1 cellular context compared by ENCODE assay signal in the genomic region with DNA sequence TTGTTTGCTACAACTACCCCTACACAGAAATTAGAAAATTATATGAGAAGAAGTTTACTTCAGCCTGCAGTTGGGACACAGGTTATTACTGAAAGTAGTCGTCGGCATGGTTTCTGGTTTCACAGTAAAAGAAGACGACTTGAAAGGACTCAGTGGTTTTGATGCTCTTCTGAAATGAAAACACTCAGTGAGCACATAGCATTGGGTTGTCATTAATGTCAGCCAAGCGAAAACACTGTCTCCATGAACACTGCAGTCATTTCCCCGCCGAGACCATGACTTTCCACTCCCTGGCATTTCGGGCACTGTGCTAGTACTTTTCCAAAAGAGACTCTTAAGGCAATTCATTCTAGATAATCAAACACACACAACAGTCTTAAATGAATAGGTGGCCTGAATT.
TF ChIP-seq lines count a peak whose summit lies in the region.

No MANE protein-coding gene starts in this region.

TF ChIP-seq in SK-N-SH treated with all-trans-retinoic acid at 6 μM for 48 hours, 23 proteins besides CTCF, POLR2A, EP300 and RAD21 (continued from another document):
- TF ChIP-seq, protein P1, sequence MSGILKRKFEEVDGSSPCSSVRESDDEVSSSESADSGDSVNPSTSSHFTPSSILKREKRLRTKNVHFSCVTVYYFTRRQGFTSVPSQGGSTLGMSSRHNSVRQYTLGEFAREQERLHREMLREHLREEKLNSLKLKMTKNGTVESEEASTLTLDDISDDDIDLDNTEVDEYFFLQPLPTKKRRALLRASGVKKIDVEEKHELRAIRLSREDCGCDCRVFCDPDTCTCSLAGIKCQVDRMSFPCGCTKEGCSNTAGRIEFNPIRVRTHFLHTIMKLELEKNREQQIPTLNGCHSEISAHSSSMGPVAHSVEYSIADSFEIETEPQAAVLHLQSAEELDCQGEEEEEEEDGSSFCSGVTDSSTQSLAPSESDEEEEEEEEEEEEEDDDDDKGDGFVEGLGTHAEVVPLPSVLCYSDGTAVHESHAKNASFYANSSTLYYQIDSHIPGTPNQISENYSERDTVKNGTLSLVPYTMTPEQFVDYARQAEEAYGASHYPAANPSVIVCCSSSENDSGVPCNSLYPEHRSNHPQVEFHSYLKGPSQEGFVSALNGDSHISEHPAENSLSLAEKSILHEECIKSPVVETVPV (CRISPR knock-in tag; IDR thresholded peaks at IDR 0.05) = no peak
- no peak for TF ChIP-seq ISL1 (CRISPR knock-in tag; IDR thresholded peaks at IDR 0.05)
- no peak for TF ChIP-seq ZFP3 (CRISPR knock-in tag; IDR thresholded peaks at IDR 0.05)
- no peak for TF ChIP-seq CSDC2 (CRISPR knock-in tag; IDR thresholded peaks at IDR 0.05)
- no peak for TF ChIP-seq ZNF565 (CRISPR knock-in tag; conservative IDR thresholded peaks at IDR 0.05; ENCODE audit: low read depth)
